10 cellular contexts compared by ENCODE assay signal in the genomic region with DNA sequence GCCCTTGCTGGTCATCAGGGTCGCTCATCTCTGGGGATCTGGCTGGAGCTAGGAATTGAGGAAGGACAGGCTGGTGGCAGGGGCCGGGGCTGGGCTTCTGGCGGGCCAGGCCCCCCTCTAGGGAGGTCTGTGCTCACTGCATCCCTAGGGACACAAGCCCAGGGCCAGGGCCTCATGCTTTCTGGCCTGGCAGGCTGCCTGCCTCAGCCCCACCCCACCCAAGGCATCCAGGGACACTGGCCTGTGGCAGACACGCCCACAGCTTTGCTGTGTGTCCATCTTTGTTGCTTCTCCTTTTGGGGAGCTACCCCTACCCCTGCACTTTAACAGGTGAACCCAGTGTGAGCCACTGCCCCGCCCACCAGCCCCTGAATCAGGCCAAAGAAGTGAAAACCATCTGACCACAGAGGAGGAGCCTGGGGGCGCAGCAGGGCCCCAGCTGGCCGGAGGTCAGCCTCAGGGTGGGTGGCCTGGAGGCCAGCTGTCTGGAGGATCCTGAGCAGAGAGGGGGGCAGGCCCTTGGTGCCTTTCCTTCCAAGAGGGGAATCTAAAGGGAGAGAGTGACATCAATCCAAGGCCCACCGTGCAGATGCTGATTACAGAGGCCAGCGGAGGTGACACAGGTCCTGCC. TPM values are rescaled to one million over a fixed set of nuclear protein-coding genes. Genes with fewer than 3 reads are reported as not detected.
DNase-seq lines count a peak whose midpoint lies in the region; FAIRE-seq and TF ChIP-seq lines count a peak whose summit lies in the region.
"Had no signal": no experiment of that assay in that cellular context is flagged by ENCODE, and none has a peak within 500 bp of the region (broad histone marks: within the 10 kb centered on the region; RNA-seq: fewer than 3 reads in every experiment).

No MANE protein-coding gene starts in this region.

- no peaks in the 10 kb centered on the region for H3K79me2 ChIP-seq in Karpas-422 (ENCODE audit: low read length)
- H3K79me2 ChIP-seq in H1 (ENCODE audit: control insufficient read depth in 1 of 2, insufficient read depth in 2 of 2, low read length in 2 of 2), result no peaks in the 10 kb centered on the region

- H3K9ac ChIP-seq in BLaER1 treated with 17β-estradiol and CSF1 and Interleukin-3, amounts not matched to agents 10 nM and 100 nM, result peak overlapping the region in 8 of 11 experiments; percentile 2 to 62 (median 24); a peak in 8 of 22 replicates
- peak overlapping the region; percentile 57 for H3K9ac ChIP-seq in Karpas-422 (ENCODE audit: low read length)
- H3K9ac ChIP-seq in H1 (replicated peaks in 1 of 4; ENCODE audit: extremely low read depth in 1 of 4, low read depth in 3 of 4, low read length in 3 of 4), result no peak overlapping the region

- peak overlapping the region; percentile 48; the same call in 1 of the 2 replicates for H2BK20ac ChIP-seq in H1 (ENCODE audit: low read length)

- no peak overlapping the region for H3K23ac ChIP-seq in H1 (ENCODE audit: insufficient read length)

- H2BK5ac ChIP-seq in H1 (ENCODE audit: low read depth, low read length), result no peak overlapping the region

- no peaks in the 10 kb centered on the region for H3K9me2 ChIP-seq in Karpas-422 (replicated peaks; ENCODE audit: insufficient read depth, low read length)

- H4K8ac ChIP-seq in H1 (ENCODE audit: extremely low read depth, insufficient read depth, low read length), result peak overlapping the region; percentile 45; the same call in 1 of the 2 replicates

- peaks cover 11% of the 10 kb centered on the region; the same call in 1 of the 2 replicates for H3K23me2 ChIP-seq in H1 (ENCODE audit: low read depth, low read length)

- H3K18ac ChIP-seq in H1 (ENCODE audit: extremely low read depth, low read length), result no peak overlapping the region; the same call in 1 of the 2 replicates

- POLR2A ChIA-PET in H1 (lab: Charles Lee; ENCODE audit: partially characterized antibody), result interaction anchor here (1.0 to 2.0 kb wide), 5 partner anchors 12 to 118 kb away, joined by 3 to 11 read pairs (median 3); partner anchors contain the start of gene CELSR1

- peak overlapping the region in 5 of 11 experiments; percentile 11 to 69 (median 29); a peak in 6 of 22 replicates for H3K27ac ChIP-seq in BLaER1 treated with 17β-estradiol and CSF1 and Interleukin-3, amounts not matched to agents 10 nM and 100 nM
- H3K27ac ChIP-seq in Karpas-422 (ENCODE audit: low read length) (no peak overlapping the region), H1 (ENCODE audit: low read depth, low read length) (no peak overlapping the region), mesodermal cell (ENCODE audit: low read depth, low read length, severe bottlenecking) (peak overlapping the region; percentile 49)
- H3K27ac ChIP-seq: testis had no signal

- no peaks in the 10 kb centered on the region for H3K79me1 ChIP-seq in H1 (ENCODE audit: low read depth, low read length)

- TF ChIP-seq CTCF in H1 (IDR thresholded peaks at IDR 0.05; ENCODE audit: control extremely low read depth in 1 of 3, insufficient read depth in 1 of 3, low read depth in 1 of 3, low read length in 3 of 3), result no peak
- TF ChIP-seq CTCF in foreskin fibroblast (IDR thresholded peaks at IDR 0.05; ENCODE audit: low read depth, low read length), result no peak

- H2BK120ac ChIP-seq in H1 (replicated peaks; ENCODE audit: low read depth, low read length), result no peak overlapping the region

- no peak for TF ChIP-seq EP300 in H1 (IDR thresholded peaks at IDR 0.05; ENCODE audit: borderline replicate concordance in 1 of 2, low read depth in 2 of 2, low read length in 2 of 2)

- H3K36me3 ChIP-seq in BLaER1 treated with 17β-estradiol and CSF1 and Interleukin-3, amounts not matched to agents 10 nM and 100 nM, result no peaks in the 10 kb centered on the region
- H3K36me3 ChIP-seq in Karpas-422 (ENCODE audit: insufficient read depth, low read length) (no peaks in the 10 kb centered on the region), H1 (ENCODE audit: control insufficient read depth in 2 of 4, insufficient read depth in 4 of 4, low read length in 3 of 4) (no peaks in the 10 kb centered on the region), mesodermal cell (ENCODE audit: control insufficient read depth, insufficient read depth, low read length) (no peaks in the 10 kb centered on the region)

- H3K27me3 ChIP-seq in BLaER1 treated with 17β-estradiol and CSF1 and Interleukin-3, amounts not matched to agents 10 nM and 100 nM, result no peaks in the 10 kb centered on the region
- H3K27me3 ChIP-seq in Karpas-422 (ENCODE audit: low read length) (no peaks in the 10 kb centered on the region), H1 (replicated peaks in 1 of 4; ENCODE audit: control insufficient read depth in 3 of 4, extremely low read depth in 1 of 4, insufficient read depth in 3 of 4, low read length in 3 of 4) (no peaks in the 10 kb centered on the region)
- H3K27me3 ChIP-seq: testis had no signal

- 0 out of 2 replicates have a peak overlapping the region, but pooled peaks have one; percentile 46 for H2BK15ac ChIP-seq in H1 (ENCODE audit: low read length)

- peak overlapping the region; percentile 59 to 92 (median 84) for H3K4me2 ChIP-seq in BLaER1 treated with 17β-estradiol and CSF1 and Interleukin-3, amounts not matched to agents 10 nM and 100 nM
- peak overlapping the region; percentile 73 for H3K4me2 ChIP-seq in Karpas-422 (ENCODE audit: low read depth, low read length, poor library complexity, severe bottlenecking)
- peak overlapping the region; percentile 3 to 61; a peak in 3 of 4 replicates for H3K4me2 ChIP-seq in H1 (ENCODE audit: insufficient read depth in 1 of 2, low read depth in 2 of 2, low read length in 2 of 2)

- H3K56ac ChIP-seq in H1 (replicated peaks; ENCODE audit: insufficient read length, low read depth, low read length), result no peak overlapping the region

- H3K4me1 ChIP-seq in BLaER1 treated with 17β-estradiol and CSF1 and Interleukin-3, amounts not matched to agents 10 nM and 100 nM, result peaks cover 41 to 65% (median 59%) of the 10 kb centered on the region in 10 experiments
- peaks cover 19% of the 10 kb centered on the region for H3K4me1 ChIP-seq in Karpas-422 (ENCODE audit: low read length)
- H3K4me1 ChIP-seq in H1 (replicated peaks in 1 of 4; ENCODE audit: control insufficient read depth in 3 of 4, insufficient read depth in 4 of 4, low read length in 3 of 4), result peaks cover 0 to 11% (median 7%) of the 10 kb centered on the region in 4 experiments; a peak in 6 of 7 replicates
- peaks cover 6% of the 10 kb centered on the region for H3K4me1 ChIP-seq in mesodermal cell (ENCODE audit: control insufficient read depth, insufficient read depth, low read length, poor library complexity, severe bottlenecking)

- H2AFZ ChIP-seq in Karpas-422 (ENCODE audit: low read length) (peak overlapping the region; percentile 94; the same call in 1 of the 2 replicates), H1 (ENCODE audit: low read length) (no peak overlapping the region)

- no peak overlapping the region for H4K5ac ChIP-seq in H1 (ENCODE audit: insufficient read length, low read depth, low read length)

- WGBS in H1 (ENCODE audit: extremely low coverage in 1 of 2, insufficient coverage in 1 of 2, insufficient read length in 1 of 2, insufficient replicate concordance in 2 of 2, low coverage in 1 of 2, low lambda C conversion rate in 2 of 2, missing lambda C conversion rate in 1 of 2), 2 experiments, result 65% methylated on average over 9 of the region's 9 CpGs; no CpG with 5 or more reads in 1 of the 2 experiments
- 82 to 89% methylated on average over 7 to 8 of the region's 9 CpGs for WGBS in mesodermal cell (ENCODE audit: insufficient coverage in 2 of 2), 2 experiments

- no peak for DNase-seq in Karpas-422
- DNase-seq in H1 (ENCODE audit: low read depth in 1 of 2, low spot score in 2 of 2), result no peak
- no peak for DNase-seq in T1000 (lab: John Stamatoyannopoulos, UW)
- DNase-seq in NAMALWA (ENCODE audit: low spot score), result no peak
- no peak for DNase-seq in NCI-H1436 treated with DMSO at 0.1 percent for 48 hours (lab: John Stamatoyannopoulos, UW)
- DNase-seq in foreskin fibroblast, result no peak
- DNase-seq: GOT3 had no signal

- FAIRE-seq in H1 (lab: Jason Lieb, UNC), result no peak

- H3K4ac ChIP-seq in H1 (replicated peaks; ENCODE audit: insufficient read length, low read depth, low read length), result peak overlapping the region; percentile 75

- H4K20me1 ChIP-seq in BLaER1 treated with 17β-estradiol and CSF1 and Interleukin-3, amounts not matched to agents 10 nM and 100 nM, result 0 out of 22 replicates have a peak, but pooled peaks cover 0 to 6% (median 0%) of the 10 kb centered on the region in 11 experiments
- H4K20me1 ChIP-seq in Karpas-422 (ENCODE audit: insufficient read depth, low read depth, low read length) (no peaks in the 10 kb centered on the region), H1 (replicated peaks in 1 of 2; ENCODE audit: control insufficient read depth in 1 of 2, insufficient read depth in 2 of 2, low read length in 2 of 2) (no peaks in the 10 kb centered on the region)

- H3K4me3 ChIP-seq in BLaER1 treated with 17β-estradiol and CSF1 and Interleukin-3, amounts not matched to agents 10 nM and 100 nM, result no peak overlapping the region
- H3K4me3 ChIP-seq in Karpas-422 (ENCODE audit: low read length) (peak overlapping the region; percentile 47; the same call in 1 of the 2 replicates), H1 (ENCODE audit: extremely low read depth in 1 of 4, insufficient read depth in 2 of 4, low read depth in 3 of 4, low read length in 4 of 4) (no peak overlapping the region), mesodermal cell (ENCODE audit: extremely low read depth, insufficient read depth, low read length, poor library complexity, severe bottlenecking) (no peak overlapping the region), foreskin fibroblast (ENCODE audit: low read depth in 1 of 2, low read length in 2 of 2) (no peak overlapping the region)
- H3K4me3 ChIP-seq: testis had no signal

- H3K9me3 ChIP-seq in BLaER1 treated with 17β-estradiol and CSF1 and Interleukin-3, amounts not matched to agents 10 nM and 100 nM (replicated peaks in 1 of 11), result no peaks in the 10 kb centered on the region
- H3K9me3 ChIP-seq in Karpas-422 (ENCODE audit: low read length) (no peaks in the 10 kb centered on the region), H1 (ENCODE audit: insufficient read depth in 2 of 2, low read depth in 1 of 2, low read length in 1 of 2) (no peaks in the 10 kb centered on the region), mesodermal cell (ENCODE audit: control insufficient read depth, low read length) (no peaks in the 10 kb centered on the region)
- H3K9me3 ChIP-seq: testis had no signal

- CTCF ChIA-PET in H1 (lab: Charles Lee; ENCODE audit: partially characterized antibody), result interaction anchor here (0.7 to 4.4 kb wide), 62 partner anchors 9 to 318 kb away, joined by 3 to 33 read pairs (median 5); partner anchors contain the start of gene CELSR1

- H3K14ac ChIP-seq in H1 (ENCODE audit: insufficient read length), result no peak overlapping the region

- TF ChIP-seq POLR2A in H1 (IDR thresholded peaks at IDR 0.05; ENCODE audit: control extremely low read depth in 1 of 2, low read depth in 2 of 2, low read length in 2 of 2), result no peak

- peak overlapping the region; percentile 91 for H4K91ac ChIP-seq in H1 (replicated peaks; ENCODE audit: insufficient read length, low read length)

- TF ChIP-seq RAD21 in H1 (IDR thresholded peaks at IDR 0.05 in 1 of 2, conservative IDR thresholded peaks at IDR 0.05 in 1 of 2; ENCODE audit: low read depth in 2 of 2, low read length in 2 of 2), result no peak

- H2BK12ac ChIP-seq in H1 (ENCODE audit: low read depth, low read length), result peak overlapping the region; percentile 60; the same call in 1 of the 2 replicates

- H2AK5ac ChIP-seq in H1 (ENCODE audit: low read depth, low read length), result no peak overlapping the region

RNA-seq across cellular contexts. Expression of gene CELSR1, which starts 26.8 kb away (rescaled TPM):
- 0.11 and 0.51 TPM in 2 replicates for total RNA-seq in Karpas-422 (2014; rRNA removed; shearing (Covaris generic); ENCODE audit: low replicate concordance)
- 12.2 and 12.4 TPM in 2 replicates for total RNA-seq in H1 (2021; fragmentation: NEBNext Ultra II Directional; extraction: Animal tissue kit (Norgen Biotek cat#: 25700))
- 9.0 and 16.4 TPM in 2 replicates for polyA plus RNA-seq in H1 (2011; rRNA removed)
- 9.1 TPM for polyA plus RNA-seq in H1 (2011; cell fraction: cytosol; rRNA removed)
- polyA plus RNA-seq in H1 (2011; cell fraction: nucleus; rRNA removed), result 36.2 TPM
- polyA plus RNA-seq in H1 (2012, experiment 1 of 2), result 8.8 to 12.1 TPM (median 10.3 TPM) in 4 replicates
- polyA plus RNA-seq in H1 (2012, experiment 2 of 2), result 7.3 TPM
- 10.4 TPM for polyA plus RNA-seq in H1 (2013, experiment 1 of 2)
- polyA plus RNA-seq in H1 (2013, experiment 2 of 2), result 9.5 TPM
- 22.5 and 24.2 TPM in 2 replicates for polyA minus RNA-seq in H1 (2011; rRNA and poly(A)+ RNA removed)
- 13.4 TPM for polyA minus RNA-seq in H1 (2011; cell fraction: cytosol; rRNA and poly(A)+ RNA removed)
- polyA minus RNA-seq in H1 (2011; cell fraction: nucleus; rRNA and poly(A)+ RNA removed), result 38.4 TPM
- polyA plus RNA-seq in mesodermal cell (2013, experiment 1 of 2), result 6.8 TPM
- 5.1 TPM for polyA plus RNA-seq in mesodermal cell (2013, experiment 2 of 2)

RNA-seq across cellular contexts. Expression of gene GRAMD4, which starts 56.0 kb away (rescaled TPM):
- 29.0 and 43.1 TPM in 2 replicates for total RNA-seq in Karpas-422 (2014; rRNA removed; shearing (Covaris generic); ENCODE audit: low replicate concordance)
- 20.5 and 25.6 TPM in 2 replicates for total RNA-seq in H1 (2021; fragmentation: NEBNext Ultra II Directional; extraction: Animal tissue kit (Norgen Biotek cat#: 25700))
- 7.9 and 8.6 TPM in 2 replicates for polyA plus RNA-seq in H1 (2011; rRNA removed)
- polyA plus RNA-seq in H1 (2011; cell fraction: cytosol; rRNA removed), result 9.2 TPM
- 18.3 TPM for polyA plus RNA-seq in H1 (2011; cell fraction: nucleus; rRNA removed)
- polyA plus RNA-seq in H1 (2012, experiment 1 of 2), result 14.3 to 23.8 TPM (median 16.0 TPM) in 4 replicates
- polyA plus RNA-seq in H1 (2012, experiment 2 of 2), result 5.4 TPM
- 10.3 TPM for polyA plus RNA-seq in H1 (2013, experiment 1 of 2)
- 9.8 TPM for polyA plus RNA-seq in H1 (2013, experiment 2 of 2)
- 12.8 and 15.9 TPM in 2 replicates for polyA minus RNA-seq in H1 (2011; rRNA and poly(A)+ RNA removed)
- polyA minus RNA-seq in H1 (2011; cell fraction: cytosol; rRNA and poly(A)+ RNA removed), result 8.7 TPM
- polyA minus RNA-seq in H1 (2011; cell fraction: nucleus; rRNA and poly(A)+ RNA removed), result 8.7 TPM
- polyA plus RNA-seq in mesodermal cell (2013, experiment 1 of 2), result 21.6 TPM
- 26.5 TPM for polyA plus RNA-seq in mesodermal cell (2013, experiment 2 of 2)

Comparison
In these comparisons a context has a peak if more than half of its experiments do, and no peak if none do; other contexts are left out.
1. H3K4me2 ChIP-seq: peak in every context shown above with its lines; median percentile 84 in BLaER1 treated with 17β-estradiol and CSF1 and Interleukin-3, amounts not matched to agents 10 nM and 100 nM; 73 in Karpas-422; 32 in H1.
2. H3K9ac ChIP-seq: peak in BLaER1 treated with 17β-estradiol and CSF1 and Interleukin-3, amounts not matched to agents 10 nM and 100 nM (8 of 11) and Karpas-422 (single experiment); none in H1 (0 of 4).